Comparison of ENCODE assay signal across 11 cellular contexts in the genomic region with DNA sequence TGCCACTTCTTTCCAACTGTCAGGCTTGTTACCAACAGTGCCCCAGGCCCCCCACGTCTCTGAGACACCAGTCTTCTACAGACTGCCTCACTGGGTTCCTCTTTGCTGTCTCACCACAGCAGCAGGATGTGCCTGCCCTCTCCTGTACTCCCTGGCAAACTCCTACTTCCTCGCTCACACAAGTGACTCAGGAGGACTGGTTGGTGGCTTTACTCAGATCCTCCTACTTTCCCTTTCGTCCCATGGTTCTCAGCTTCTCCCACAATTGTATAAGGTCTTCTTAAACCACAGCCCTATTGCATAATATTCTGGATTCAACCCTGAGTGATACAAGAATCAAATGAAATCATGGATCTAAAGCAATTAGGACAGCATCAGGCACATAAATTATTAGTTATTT.
A peak's percentile ranks its signal among the peaks of the same experiment; 100 is the strongest.
DNase-seq lines count a peak whose midpoint lies in the region; ATAC-seq and TF ChIP-seq lines count a peak whose summit lies in the region.
"Had no signal": no experiment of that assay in that cellular context is flagged by ENCODE, and none has a peak within 500 bp of the region (broad histone marks: within the 10 kb centered on the region; RNA-seq: fewer than 3 reads in every experiment).

No MANE protein-coding gene starts in this region.

- WGBS in mesenchymal stem cell = 69% methylated on average over 3 of the region's 3 CpGs

- H3K23ac ChIP-seq in mesenchymal stem cell (ENCODE audit: low read length in 2 of 2) = peak overlapping the region in 1 of 2 experiments; percentile 17

- H3K14ac ChIP-seq in mesenchymal stem cell (ENCODE audit: low read length in 2 of 2) = no peak overlapping the region

- no peaks in the 10 kb centered on the region for H4K20me1 ChIP-seq in MM.1S (ENCODE audit: insufficient read depth, low read length)

- H3K79me1 ChIP-seq in mesenchymal stem cell (replicated peaks; ENCODE audit: low read length, poor library complexity, severe bottlenecking) = no peaks in the 10 kb centered on the region

- no peak for ATAC-seq in GM19023 (IDR thresholded peaks at IDR 0.05; ENCODE audit: unreplicated experiment)
- ATAC-seq in HG02885 (IDR thresholded peaks at IDR 0.05; ENCODE audit: poor library complexity, unreplicated experiment) = no peak
- ATAC-seq in GM18870 (IDR thresholded peaks at IDR 0.05; ENCODE audit: unreplicated experiment) = no peak

- no peak overlapping the region for H2BK120ac ChIP-seq in mesenchymal stem cell (ENCODE audit: low read depth, low read length)

- no peak overlapping the region for H3K4me2 ChIP-seq in mesenchymal stem cell (ENCODE audit: low read length, poor library complexity, severe bottlenecking)
- H3K4me2 ChIP-seq in MM.1S (ENCODE audit: low read depth, low read length) = no peak overlapping the region

- no peak overlapping the region for H2AK5ac ChIP-seq in mesenchymal stem cell (ENCODE audit: low read length, severe bottlenecking)

- no peak overlapping the region for H4K8ac ChIP-seq in mesenchymal stem cell (ENCODE audit: low read length)

- peaks cover 1% of the 10 kb centered on the region for H3K4me1 ChIP-seq in mesenchymal stem cell (ENCODE audit: control insufficient read depth, insufficient read depth, low read depth, low read length)
- H3K4me1 ChIP-seq in MM.1S (ENCODE audit: low read length) = no peaks in the 10 kb centered on the region
- H3K4me1 ChIP-seq: esophagus squamous epithelium had no signal

- H3K27me3 ChIP-seq in MG63 (no peaks in the 10 kb centered on the region), brain microvascular endothelial cell (replicated peaks) (no peaks in the 10 kb centered on the region), mesenchymal stem cell (ENCODE audit: control insufficient read depth in 1 of 2, insufficient read depth in 1 of 2, low read length in 2 of 2) (peaks cover 0 to 10% of the 10 kb centered on the region in 2 experiments), MM.1S (replicated peaks; ENCODE audit: insufficient read depth, low read length) (no peaks in the 10 kb centered on the region)
- H3K27me3 ChIP-seq: esophagus squamous epithelium had no signal

- H3K18ac ChIP-seq in mesenchymal stem cell (ENCODE audit: low read depth in 1 of 2, low read length in 2 of 2) = peak overlapping the region in 1 of 2 experiments; percentile 56

- H2BK15ac ChIP-seq in mesenchymal stem cell (ENCODE audit: low read depth, poor library complexity, severe bottlenecking) = no peak overlapping the region

- no peak overlapping the region for H3K27ac ChIP-seq in brain microvascular endothelial cell
- H3K27ac ChIP-seq in mesenchymal stem cell (ENCODE audit: low read length, poor library complexity, severe bottlenecking) = no peak overlapping the region
- no peak overlapping the region for H3K27ac ChIP-seq in MM.1S (ENCODE audit: low read length)
- H3K27ac ChIP-seq: esophagus squamous epithelium had no signal

- H3K9ac ChIP-seq in mesenchymal stem cell (ENCODE audit: low read length) (no peak overlapping the region), MM.1S (ENCODE audit: low read length) (no peak overlapping the region)

- no peaks in the 10 kb centered on the region for H3K36me3 ChIP-seq in MG63
- H3K36me3 ChIP-seq in brain microvascular endothelial cell (replicated peaks) = no peaks in the 10 kb centered on the region
- H3K36me3 ChIP-seq in mesenchymal stem cell (ENCODE audit: control insufficient read depth in 1 of 2, insufficient read depth in 2 of 2, low read depth in 1 of 2, low read length in 2 of 2) = no peaks in the 10 kb centered on the region
- H3K36me3 ChIP-seq in MM.1S (replicated peaks; ENCODE audit: insufficient read depth, low read length) = no peaks in the 10 kb centered on the region
- H3K36me3 ChIP-seq: esophagus squamous epithelium had no signal

- peak; percentile 18 for DNase-seq in CMK (ENCODE audit: low read depth)
- peak; percentile 4 for DNase-seq in MG63
- peak; percentile 31 for DNase-seq in brain microvascular endothelial cell
- peak; percentile 64 for DNase-seq in mesenchymal stem cell
- DNase-seq in MM.1S = no peak
- DNase-seq: activated CD4-positive, alpha-beta T cell treated with anti-CD3 and anti-CD28 coated beads for 48 hours; DMS53; esophagus squamous epithelium had no signal

- peak overlapping the region in 1 of 2 experiments; percentile 19 for H3K4ac ChIP-seq in mesenchymal stem cell (ENCODE audit: low read depth in 1 of 2, low read length in 2 of 2)

- no peaks in the 10 kb centered on the region for H3K9me2 ChIP-seq in MM.1S (replicated peaks; ENCODE audit: insufficient read depth, low read length)

- H3K79me2 ChIP-seq in MM.1S (ENCODE audit: low read length) = no peaks in the 10 kb centered on the region

- peak overlapping the region in 1 of 2 experiments; percentile 77 for H2BK12ac ChIP-seq in mesenchymal stem cell (ENCODE audit: low read length in 2 of 2)

- H3K9me3 ChIP-seq in MG63 (no peaks in the 10 kb centered on the region), mesenchymal stem cell (ENCODE audit: control insufficient read depth, low read length) (no peaks in the 10 kb centered on the region), MM.1S (replicated peaks; ENCODE audit: insufficient read depth, low read length) (no peaks in the 10 kb centered on the region)
- H3K9me3 ChIP-seq: esophagus squamous epithelium had no signal

- TF ChIP-seq CTCF in brain microvascular endothelial cell (IDR thresholded peaks at IDR 0.05; ENCODE audit: low read depth, low read length, missing control alignments) (peak; percentile 20), MM.1S (IDR thresholded peaks at IDR 0.05; ENCODE audit: low read length) (no peak)

- no peak overlapping the region for H3K4me3 ChIP-seq in MG63
- no peak overlapping the region for H3K4me3 ChIP-seq in brain microvascular endothelial cell (ENCODE audit: low read depth, low read length)
- H3K4me3 ChIP-seq in mesenchymal stem cell (ENCODE audit: insufficient read depth in 1 of 2, low read depth in 1 of 2, low read length in 2 of 2) = no peak overlapping the region
- no peak overlapping the region for H3K4me3 ChIP-seq in MM.1S (ENCODE audit: low read length)
- H3K4me3 ChIP-seq: esophagus squamous epithelium had no signal

- no peak overlapping the region for H4K91ac ChIP-seq in mesenchymal stem cell (ENCODE audit: low read length)

- no peaks in the 10 kb centered on the region for H3F3A ChIP-seq in MM.1S (ENCODE audit: insufficient read depth, low read length)

- H2AFZ ChIP-seq in mesenchymal stem cell (ENCODE audit: low read depth, low read length) (no peak overlapping the region), MM.1S (ENCODE audit: low read length) (no peak overlapping the region)

- H2BK5ac ChIP-seq in mesenchymal stem cell (ENCODE audit: low read depth, low read length, poor library complexity, severe bottlenecking) = no peak overlapping the region

- in situ Hi-C loops in brain microvascular endothelial cell (cut with HindIII; ENCODE audit: low pct_ligation_motif_present, low sequenced_read_pairs) = no loop called here
